Comparison of ENCODE assay signal across 8 cellular contexts in the genomic region with DNA sequence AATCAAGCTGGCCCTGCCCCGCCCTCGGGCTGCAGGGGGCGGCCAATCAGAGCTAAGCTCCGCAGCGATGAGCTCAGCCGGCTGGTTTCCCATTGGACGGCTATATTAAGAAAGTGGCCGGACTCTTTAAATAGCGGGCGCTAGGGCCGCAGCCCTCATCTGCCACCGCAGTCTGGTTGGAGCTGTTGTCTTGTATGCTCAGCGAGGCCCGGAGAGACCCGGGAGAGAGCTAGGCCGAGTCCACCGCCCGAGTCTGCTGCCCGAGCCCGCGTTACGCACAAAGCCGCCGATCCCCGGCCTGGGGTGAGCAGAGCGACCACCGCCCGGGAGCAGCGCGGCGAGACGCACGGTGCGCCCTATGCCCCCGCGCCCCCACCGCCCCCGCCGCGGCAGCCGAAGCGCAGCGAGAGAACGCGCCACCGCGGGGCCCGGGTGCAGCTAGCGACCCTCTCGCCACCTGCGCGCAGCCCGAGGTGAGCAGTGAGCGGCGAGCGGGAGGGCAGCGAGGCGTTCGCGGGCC. TPM values are rescaled to one million over a fixed set of nuclear protein-coding genes. Genes with fewer than 3 reads are reported as not detected.
DNase-seq lines count a peak whose midpoint lies in the region; ATAC-seq and TF ChIP-seq lines count a peak whose summit lies in the region.

Gene RHOB, plus strand, starts transcription at position 158 of the 520 bp plus-strand sequence. CDS start 392 bp downstream, outside the sequence.

- H3K9me3 ChIP-seq in HUES64 (ENCODE audit: insufficient read depth, low read depth, low read length) = no peaks in the 10 kb centered on the region
- H3K9me3 ChIP-seq in mucosa of descending colon = no peaks in the 10 kb centered on the region

- peak; percentile 18 for TF ChIP-seq CTCF in mucosa of descending colon (IDR thresholded peaks at IDR 0.05)

- H3K27ac ChIP-seq in HUES64 (ENCODE audit: low read depth, low read length) (peak within 1 kb of the TSS; percentile 66), epithelial cell of prostate (peak within 1 kb of the TSS; percentile 64)

- peaks cover 48% of the 10 kb centered on the region for H3K4me1 ChIP-seq in HUES64 (ENCODE audit: insufficient read depth, low read length)
- peaks cover 20% of the 10 kb centered on the region for H3K4me1 ChIP-seq in mucosa of descending colon (ENCODE audit: low read depth)

- intact Hi-C loops in mucosa of descending colon (cut with DNase I, micrococcal nuclease) = loop anchor here (5.0 to 10.0 kb wide), 2 partner anchors 188 to 190 kb away; no protein-coding TSS in a partner anchor

- under 1% methylated on average over 60 of the region's 60 CpGs for WGBS in HUES64

- H3K4me3 ChIP-seq in HUES64 (ENCODE audit: low read length) (peak within 1 kb of the TSS; percentile 90), mucosa of descending colon (peak within 1 kb of the TSS; percentile 97)

- peak; percentile 97 for ATAC-seq in GM21515 (IDR thresholded peaks at IDR 0.05; ENCODE audit: unreplicated experiment)
- ATAC-seq in mucosa of descending colon = peak; percentile 91

- peak within 1 kb of the TSS; percentile 81 for H3K9ac ChIP-seq in HUES64 (ENCODE audit: low read depth, low read length)

- H3K27me3 ChIP-seq in HUES64 (ENCODE audit: insufficient read depth, low read length) = peaks cover 65% of the 10 kb centered on the region

- DNase-seq in D341Med (ENCODE audit: low spot score) (peak; percentile 98), OCI-M1 (lab: John Stamatoyannopoulos, UW) (peak; percentile 99), epithelial cell of prostate (ENCODE audit: low read depth, low spot score) (peak; percentile 87), mucosa of descending colon (peak; percentile 97 to 98 (median 97))
- DNase-seq in activated T-cell treated with anti-CD3 and anti-CD28 coated beads, Interleukin-2, amount 50 U/mL, for 1 hour = peak; percentile 85
- DNase-seq in stimulated activated CD8-positive, alpha-beta memory T cell treated with anti-CD3 and anti-CD28 coated beads, Interleukin-4, amount 100 ng/mL, for 1 hour (ENCODE audit: low read depth in 2 of 2, low spot score in 1 of 2) = peak; percentile 61 to 76

- H3K36me3 ChIP-seq in HUES64 (ENCODE audit: insufficient read depth, low read length) (peaks cover 2% of the 10 kb centered on the region; the same call in 1 of the 2 replicates), mucosa of descending colon (ENCODE audit: low read depth) (no peaks in the 10 kb centered on the region)

RNA-seq across cellular contexts. Expression of gene RHOB, which starts in this region (rescaled TPM):
- 35.2 TPM for polyA plus RNA-seq in HUES64 (2013, experiment 1 of 2)
- polyA plus RNA-seq in HUES64 (2013, experiment 2 of 2) = 53.3 TPM
- total RNA-seq in mucosa of descending colon = 100 to 1,000 TPM in 2 of 3 donors, 10 to 100 TPM in 1; 75.5 to 616 (median 104) TPM

Comparison
In these comparisons a context has a peak if more than half of its experiments do, and no peak if none do; other contexts are left out.
1. Peak in every context shown above with its lines: DNase-seq, ATAC-seq, H3K4me3 ChIP-seq and H3K27ac ChIP-seq.